Comparison of ENCODE assay signal across 8 cellular contexts in genomic region chr15:92811514-92811913, GRCh38.
DNase-seq lines count a peak whose midpoint lies in the region; ATAC-seq, FAIRE-seq and TF ChIP-seq lines count a peak whose summit lies in the region.

No MANE protein-coding gene starts in this region.

- H2BK120ac ChIP-seq in neuronal stem cell (ENCODE audit: low read depth, low read length): no peak overlapping the region

- CTCF ChIA-PET in PC-3 (lab: Charles Lee): interaction anchor here (0.6 to 1.2 kb wide), 2 partner anchors 71 to 106 kb away, joined by 3 to 4 read pairs; no protein-coding TSS in a partner anchor

- no peak for TF ChIP-seq CTCF in PC-3 (conservative IDR thresholded peaks at IDR 0.05; ENCODE audit: low read depth, low read length)
- TF ChIP-seq CTCF in esophagus muscularis mucosa (IDR thresholded peaks at IDR 0.05): no peak
- no peak for TF ChIP-seq CTCF in sigmoid colon (IDR thresholded peaks at IDR 0.05)

- 61% methylated on average over 4 of the region's 4 CpGs for WGBS in esophagus muscularis mucosa
- WGBS in sigmoid colon, 2 donors: 16 to 57% methylated on average over 4 of the region's 4 CpGs
- no CpG with 5 or more reads among the region's 4 CpGs for WGBS in neuronal stem cell (ENCODE audit: extremely low coverage in 2 of 2, insufficient read length in 2 of 2, insufficient replicate concordance in 1 of 2), 2 donors

- H4K91ac ChIP-seq in neuronal stem cell (ENCODE audit: low read depth, low read length, poor library complexity): no peak overlapping the region

- no peaks in the 10 kb centered on the region for H3K9me3 ChIP-seq in PC-3 (ENCODE audit: low read length)
- H3K9me3 ChIP-seq in esophagus muscularis mucosa: no peaks in the 10 kb centered on the region
- H3K9me3 ChIP-seq in sigmoid colon: no peaks in the 10 kb centered on the region
- peaks cover 0 to 5% of the 10 kb centered on the region in 2 donors for H3K9me3 ChIP-seq in neuronal stem cell (replicated peaks in 1 of 2; ENCODE audit: control insufficient read depth in 2 of 2, insufficient read depth in 1 of 2, low read depth in 1 of 2, low read length in 2 of 2)

- no peaks in the 10 kb centered on the region for H4K20me1 ChIP-seq in PC-3 (ENCODE audit: low read length)

- H2BK5ac ChIP-seq in neuronal stem cell (ENCODE audit: low read length): no peak overlapping the region

- no peaks in the 10 kb centered on the region for H3K79me1 ChIP-seq in neuronal stem cell (ENCODE audit: low read depth, low read length)

- no peak overlapping the region for H2BK15ac ChIP-seq in neuronal stem cell (ENCODE audit: low read length)

- no peak overlapping the region for H3K14ac ChIP-seq in neuronal stem cell (ENCODE audit: low read length)

- no peak for FAIRE-seq in H54 (lab: Jason Lieb, UNC)

- H3K4me2 ChIP-seq in PC-3 (ENCODE audit: low read length) (peak overlapping the region; percentile 91), neuronal stem cell (ENCODE audit: insufficient read depth, low read length, poor library complexity, severe bottlenecking) (no peak overlapping the region)

- peak overlapping the region; percentile 96 for H3K9ac ChIP-seq in PC-3 (ENCODE audit: low read length)
- H3K9ac ChIP-seq in neuronal stem cell (ENCODE audit: low read depth, low read length, poor library complexity): no peak overlapping the region

- ATAC-seq in PC-3: peak; percentile 8; the same call in 1 of the 2 replicates

- peak overlapping the region; percentile 94 for H3K27ac ChIP-seq in PC-3 (ENCODE audit: low read length)
- H3K27ac ChIP-seq in esophagus muscularis mucosa (replicated peaks in 1 of 4): peak overlapping the region; percentile 91 to 98 (median 96)
- H3K27ac ChIP-seq in sigmoid colon: peak overlapping the region; percentile 90 to 98 (median 94)
- no peak overlapping the region for H3K27ac ChIP-seq in neuronal stem cell (replicated peaks; ENCODE audit: low read length)

- POLR2A ChIA-PET in PC-3 (lab: Charles Lee; ENCODE audit: unreplicated experiment): interaction anchor here (0.5 to 0.8 kb wide), 2 partner anchors 10 to 71 kb away, joined by 3 to 8 read pairs; no protein-coding TSS in a partner anchor

- H3K4ac ChIP-seq in neuronal stem cell (ENCODE audit: low read length): no peak overlapping the region

- no peak overlapping the region for H3K23ac ChIP-seq in neuronal stem cell (ENCODE audit: low read depth, low read length, poor library complexity)

- DNase-seq in NCI-H82 (lab: John Stamatoyannopoulos, UW) (peak; percentile 74), NCI-H82 treated with DMSO at 0.1 percent for 48 hours (lab: John Stamatoyannopoulos, UW; ENCODE audit: unreplicated experiment) (no peak), PC-3 (peak; percentile 61), esophagus muscularis mucosa (ENCODE audit: extremely low spot score) (no peak), sigmoid colon (no peak), neuronal stem cell (ENCODE audit: low spot score) (no peak), putamen (ENCODE audit: low spot score) (no peak), H54 (ENCODE audit: insufficient read length, low spot score) (no peak)

- H2AK5ac ChIP-seq in neuronal stem cell (ENCODE audit: low read depth, low read length): no peak overlapping the region

- peak overlapping the region; percentile 68 for H3K4me3 ChIP-seq in PC-3 (ENCODE audit: low read length)
- H3K4me3 ChIP-seq in esophagus muscularis mucosa: peak overlapping the region in 2 of 4 donors; percentile 69 to 70
- H3K4me3 ChIP-seq in sigmoid colon: peak overlapping the region in 1 of 4 donors; percentile 66
- H3K4me3 ChIP-seq in neuronal stem cell (ENCODE audit: low read length in 2 of 2): peak overlapping the region in 1 of 2 donors; percentile 70

- TF ChIP-seq EP300 in esophagus muscularis mucosa (IDR thresholded peaks at IDR 0.05): no peak
- TF ChIP-seq EP300 in sigmoid colon (IDR thresholded peaks at IDR 0.05): no peak

- no peak overlapping the region for H2BK12ac ChIP-seq in neuronal stem cell (ENCODE audit: low read length)

- BruUV-seq in PC-3 (replicated peaks; lab: Mats Ljungman, UMichigan): no TSS peak

- intact Hi-C loops in PC-3 (cut with micrococcal nuclease): loop anchor here (2.0 kb wide), 1 partner anchor 89 kb away; the partner anchor contains the start of gene CHD2
- intact Hi-C loops in esophagus muscularis mucosa (cut with DNase I): no loop called here
- intact Hi-C loops in sigmoid colon (cut with DNase I): loop anchor here (1.0 to 2.0 kb wide), 2 partner anchors 8 to 19 kb away; no protein-coding TSS in a partner anchor

- peaks cover 18% of the 10 kb centered on the region; the same call in 1 of the 2 replicates for H3K79me2 ChIP-seq in PC-3 (ENCODE audit: low read length)

- no peak for TF ChIP-seq POLR2A in esophagus muscularis mucosa (IDR thresholded peaks at IDR 0.05; ENCODE audit: low read depth)
- TF ChIP-seq POLR2A in sigmoid colon (IDR thresholded peaks at IDR 0.05): no peak
- TF ChIP-seq POLR2A in H54 (IDR thresholded peaks at IDR 0.05; ENCODE audit: low read depth, low read length): no peak

- H3K4me1 ChIP-seq in PC-3 (ENCODE audit: insufficient read depth, low read length) (peaks cover 45% of the 10 kb centered on the region), esophagus muscularis mucosa (peaks cover 18 to 44% (median 42%) of the 10 kb centered on the region in 4 donors), sigmoid colon (peaks cover 0 to 36% (median 28%) of the 10 kb centered on the region in 4 donors), neuronal stem cell (ENCODE audit: control insufficient read depth in 2 of 2, insufficient read depth in 1 of 2, low read depth in 1 of 2, low read length in 2 of 2) (peaks cover 5 to 8% of the 10 kb centered on the region in 2 donors)

- H3K9me2 ChIP-seq in PC-3 (replicated peaks; ENCODE audit: low read length): no peaks in the 10 kb centered on the region

- H2AFZ ChIP-seq in PC-3 (ENCODE audit: low read length): peak overlapping the region; percentile 23
- no peak overlapping the region for H2AFZ ChIP-seq in neuronal stem cell (ENCODE audit: low read length)

- H3K18ac ChIP-seq in neuronal stem cell (ENCODE audit: low read length): no peak overlapping the region

- H4K8ac ChIP-seq in neuronal stem cell (ENCODE audit: low read depth, low read length): no peak overlapping the region

- H3F3A ChIP-seq in PC-3 (ENCODE audit: low read length, unreplicated experiment): no peaks in the 10 kb centered on the region

- H3K27me3 ChIP-seq in PC-3 (ENCODE audit: low read length): no peaks in the 10 kb centered on the region
- no peaks in the 10 kb centered on the region for H3K27me3 ChIP-seq in esophagus muscularis mucosa
- H3K27me3 ChIP-seq in sigmoid colon: no peaks in the 10 kb centered on the region
- no peaks in the 10 kb centered on the region for H3K27me3 ChIP-seq in neuronal stem cell (ENCODE audit: control insufficient read depth in 3 of 3, insufficient read depth in 3 of 3, low read depth in 1 of 3, low read length in 3 of 3)

- H3K36me3 ChIP-seq in PC-3 (ENCODE audit: low read depth, low read length) (no peaks in the 10 kb centered on the region), esophagus muscularis mucosa (no peaks in the 10 kb centered on the region), sigmoid colon (no peaks in the 10 kb centered on the region), neuronal stem cell (replicated peaks in 1 of 2; ENCODE audit: control insufficient read depth in 2 of 2, insufficient read depth in 2 of 2, low read length in 2 of 2) (no peaks in the 10 kb centered on the region)

Comparison
In these comparisons a context has a peak if more than half of its experiments do, and no peak if none do; other contexts are left out.
1. DNase-seq: peak in NCI-H82 (single experiment) and PC-3 (single experiment); none in NCI-H82 treated with DMSO at 0.1 percent for 48 hours (single experiment), esophagus muscularis mucosa (single experiment), sigmoid colon (single experiment), neuronal stem cell (single experiment), putamen (single experiment) and H54 (single experiment).